ENCODE assay signal across 8 cellular contexts in genomic region chr11:7442588-7443215, GRCh38. TPM values are rescaled to one million over a fixed set of nuclear protein-coding genes. Genes with fewer than 3 reads are reported as not detected.
DNase-seq lines count a peak whose midpoint lies in the region; ATAC-seq and TF ChIP-seq lines count a peak whose summit lies in the region.

No MANE protein-coding gene starts in this region.

- peak; percentile 92 for TF ChIP-seq CTCF in GM13977 (IDR thresholded peaks at IDR 0.05; ENCODE audit: extremely low read depth, insufficient read depth, missing control alignments)

- no peaks in the 10 kb centered on the region for H3K36me3 Mint-ChIP-seq in activated CD4-positive, alpha-beta T cell treated with anti-CD3 and anti-CD28 coated beads, Interleukin-2, amount 10 ng/mL, durations not matched to agents 7 days and 5 days (ENCODE audit: low read depth)

- H3K4me3 Mint-ChIP-seq in activated CD4-positive, alpha-beta T cell treated with anti-CD3 and anti-CD28 coated beads, Interleukin-2, amount 10 ng/mL, durations not matched to agents 7 days and 5 days, result no peak overlapping the region

- no peaks in the 10 kb centered on the region for H3K9me3 Mint-ChIP-seq in activated CD4-positive, alpha-beta T cell treated with anti-CD3 and anti-CD28 coated beads, Interleukin-2, amount 10 ng/mL, durations not matched to agents 7 days and 5 days

- H3K27ac Mint-ChIP-seq in activated CD4-positive, alpha-beta T cell treated with anti-CD3 and anti-CD28 coated beads, Interleukin-2, amount 10 ng/mL, durations not matched to agents 7 days and 5 days, result no peak overlapping the region

- POLR2A ChIA-PET in activated CD4-positive, alpha-beta T cell treated with anti-CD3 and anti-CD28 coated beads, Interleukin-2, amount 10 ng/mL, durations not matched to agents 7 days and 5 days (lab: Charles Lee), result no interaction called here

- no peaks in the 10 kb centered on the region for H3K4me1 Mint-ChIP-seq in activated CD4-positive, alpha-beta T cell treated with anti-CD3 and anti-CD28 coated beads, Interleukin-2, amount 10 ng/mL, durations not matched to agents 7 days and 5 days

- in situ Hi-C loops in ACHN (cut with HindIII; ENCODE audit: low pct_ligation_motif_present, low pct_unique_long_range_greater_than_20kb, low sequenced_read_pairs), result no loop called here
- in situ Hi-C loops in GM13977 (cut with MboI; ENCODE audit: low pct_unique_long_range_greater_than_20kb, low sequenced_read_pairs, unreplicated experiment), result no loop called here

- peak; percentile 92 for ATAC-seq in HG02852 (IDR thresholded peaks at IDR 0.05; ENCODE audit: unreplicated experiment)

- DNase-seq in ACHN (peak; percentile 45), GM13977 (ENCODE audit: low spot score) (peak; percentile 65), NCI-H2107 (lab: John Stamatoyannopoulos, UW) (peak; percentile 1), dermis microvascular lymphatic vessel endothelial cell (ENCODE audit: low read depth in 2 of 2) (peak; percentile 20 to 53), lung microvascular endothelial cell (ENCODE audit: low read depth in 2 of 2) (peak; percentile 65 to 69)
- peak; percentile 79 for DNase-seq in activated CD4-positive, alpha-beta T cell treated with anti-CD3 and anti-CD28 coated beads, Interleukin-2, amount 10 ng/mL, durations not matched to agents 7 days and 5 days
- DNase-seq in stimulated activated CD8-positive, alpha-beta memory T cell treated with anti-CD3 and anti-CD28 coated beads, Interleukin-15, amount 100 ng/mL, for 1 hour (ENCODE audit: low read depth), result peak; percentile 54

- no peaks in the 10 kb centered on the region for H3K27me3 Mint-ChIP-seq in activated CD4-positive, alpha-beta T cell treated with anti-CD3 and anti-CD28 coated beads, Interleukin-2, amount 10 ng/mL, durations not matched to agents 7 days and 5 days

- CTCF ChIA-PET in activated CD4-positive, alpha-beta T cell treated with anti-CD3 and anti-CD28 coated beads, Interleukin-2, amount 10 ng/mL, durations not matched to agents 7 days and 5 days (lab: Charles Lee), result interaction anchor here (0.9 to 1.0 kb wide), 2 partner anchors 87 to 226 kb away, joined by 4 to 5 read pairs; no protein-coding TSS in a partner anchor

RNA-seq across cellular contexts. Expression of gene OLFML1, which starts 42.6 kb away (rescaled TPM):
- not detected for total RNA-seq in activated CD4-positive, alpha-beta T cell treated with anti-CD3 and anti-CD28 coated beads, Interleukin-2, amount 10 ng/mL, durations not matched to agents 7 days and 5 days
- total RNA-seq in dermis microvascular lymphatic vessel endothelial cell (0.25 TPM in 1 of 2 replicates, not detected in the other), lung microvascular endothelial cell (under 0.01 TPM in 1 of 2 replicates, not detected in the other)

Comparison
In these comparisons a context has a peak if more than half of its experiments do, and no peak if none do; other contexts are left out.
1. Peak in every context shown above with its lines: DNase-seq and ATAC-seq.
2. DNase-seq: peak in every context shown above with its lines; median percentile 79 in activated CD4-positive, alpha-beta T cell treated with anti-CD3 and anti-CD28 coated beads, Interleukin-2, amount 10 ng/mL, durations not matched to agents 7 days and 5 days; 67 in lung microvascular endothelial cell; 65 in GM13977; 54 in stimulated activated CD8-positive, alpha-beta memory T cell treated with anti-CD3 and anti-CD28 coated beads, Interleukin-15, amount 100 ng/mL, for 1 hour; 45 in ACHN; 36 in dermis microvascular lymphatic vessel endothelial cell; 1 in NCI-H2107.